In genomic region chr7:32942783-32943653, GRCh38 we compare ENCODE assay signal across 8 cellular contexts. TPM values are rescaled to one million over a fixed set of nuclear protein-coding genes. Genes with fewer than 3 reads are reported as not detected.
A peak's percentile ranks its signal among the peaks of the same experiment; 100 is the strongest.
DNase-seq lines count a peak whose midpoint lies in the region; ATAC-seq and TF ChIP-seq lines count a peak whose summit lies in the region.

No MANE protein-coding gene starts in this region.

- peaks cover 8% of the 10 kb centered on the region for H3K9me3 Mint-ChIP-seq in activated CD4-positive, alpha-beta memory T cell treated with anti-CD3 and anti-CD28 coated beads for 36 hours

- intact Hi-C loops in activated CD4-positive, alpha-beta memory T cell treated with anti-CD3 and anti-CD28 coated beads for 36 hours (cut with micrococcal nuclease), result loop anchor here (1.0 to 5.0 kb wide), 7 partner anchors 38 to 446 kb away; partner anchors contain the start of genes AVL9 and RP9

- peaks cover 0 to 10% (median 0%) of the 10 kb centered on the region in 11 experiments; a peak in 3 of 22 replicates for H4K20me1 ChIP-seq in BLaER1 treated with 17β-estradiol and CSF1 and Interleukin-3, amounts not matched to agents 10 nM and 100 nM

- H3K9ac ChIP-seq in BLaER1 treated with 17β-estradiol and CSF1 and Interleukin-3, amounts not matched to agents 10 nM and 100 nM, result peak overlapping the region; percentile 72 to 89 (median 83)

- CTCF ChIA-PET in activated CD4-positive, alpha-beta memory T cell treated with anti-CD3 and anti-CD28 coated beads for 36 hours (lab: Charles Lee), result interaction anchor here (0.5 to 5.3 kb wide), 20 partner anchors 14 to 178 kb away, joined by 3 to 92 read pairs (median 4); partner anchors contain the start of genes FKBP9, KBTBD2 and RP9

- peaks cover 0 to 2% (median 0%) of the 10 kb centered on the region in 11 experiments; a peak in 1 of 22 replicates for H3K36me3 ChIP-seq in BLaER1 treated with 17β-estradiol and CSF1 and Interleukin-3, amounts not matched to agents 10 nM and 100 nM
- H3K36me3 ChIP-seq in ectodermal cell (ENCODE audit: control insufficient read depth, insufficient read depth, low read length), result no peaks in the 10 kb centered on the region
- H3K36me3 ChIP-seq in lung (ENCODE audit: control insufficient read depth in 2 of 2, insufficient read depth in 2 of 2, low read length in 2 of 2), result no peaks in the 10 kb centered on the region

- H3K27me3 ChIP-seq in BLaER1 treated with 17β-estradiol and CSF1 and Interleukin-3, amounts not matched to agents 10 nM and 100 nM, result peaks cover 0 to 30% (median 18%) of the 10 kb centered on the region in 11 experiments; a peak in 18 of 22 replicates
- H3K27me3 ChIP-seq in ectodermal cell (ENCODE audit: control insufficient read depth, insufficient read depth, low read length, poor library complexity, severe bottlenecking) (peaks cover 72% of the 10 kb centered on the region), lung (ENCODE audit: control insufficient read depth, insufficient read depth) (no peaks in the 10 kb centered on the region)

- H3K4me1 Mint-ChIP-seq in activated CD4-positive, alpha-beta memory T cell treated with anti-CD3 and anti-CD28 coated beads for 36 hours (ENCODE audit: low read depth), result peaks cover 10% of the 10 kb centered on the region

- POLR2A ChIA-PET in activated CD4-positive, alpha-beta memory T cell treated with anti-CD3 and anti-CD28 coated beads for 36 hours (lab: Charles Lee), result interaction anchor here (0.6 kb wide), 1 partner anchor 52 kb away, joined by 3 read pairs; no protein-coding TSS in a partner anchor

- H3K4me3 ChIP-seq in BLaER1 treated with 17β-estradiol and CSF1 and Interleukin-3, amounts not matched to agents 10 nM and 100 nM, result peak overlapping the region; percentile 63 to 75 (median 69)
- H3K4me3 ChIP-seq in ectodermal cell (ENCODE audit: insufficient read depth, low read depth, low read length) (peak overlapping the region; percentile 61), lung (peak overlapping the region; percentile 64)

- H3K27ac Mint-ChIP-seq in activated CD4-positive, alpha-beta memory T cell treated with anti-CD3 and anti-CD28 coated beads for 36 hours, result no peak overlapping the region

- H3K27me3 Mint-ChIP-seq in activated CD4-positive, alpha-beta memory T cell treated with anti-CD3 and anti-CD28 coated beads for 36 hours, result peaks cover 3% of the 10 kb centered on the region

- DNase-seq in NCI-H69 (lab: John Stamatoyannopoulos, UW), result peak; percentile 90
- DNase-seq in activated CD4-positive, alpha-beta memory T cell treated with anti-CD3 and anti-CD28 coated beads for 36 hours, result peak; percentile 82
- peak; percentile 75 for DNase-seq in lung (ENCODE audit: low spot score)
- DNase-seq in stimulated activated CD4-positive, alpha-beta T cell treated with anti-CD3 and anti-CD28 coated beads, TNF-alpha, amount 100 ng/mL, for 24 hours (ENCODE audit: low read depth in 3 of 3), result peak; percentile 25 to 67 (median 47)

- peaks cover 4% of the 10 kb centered on the region for H3K36me3 Mint-ChIP-seq in activated CD4-positive, alpha-beta memory T cell treated with anti-CD3 and anti-CD28 coated beads for 36 hours

- H3K4me1 ChIP-seq in BLaER1 treated with 17β-estradiol and CSF1 and Interleukin-3, amounts not matched to agents 10 nM and 100 nM, result peaks cover 11 to 38% (median 12%) of the 10 kb centered on the region in 10 experiments; a peak in 16 of 20 replicates
- H3K4me1 ChIP-seq in ectodermal cell (ENCODE audit: control insufficient read depth, insufficient read depth, low read length) (peaks cover 11% of the 10 kb centered on the region), lung (ENCODE audit: control insufficient read depth in 2 of 2, insufficient read depth in 2 of 2, low read length in 2 of 2) (peaks cover 1 to 11% of the 10 kb centered on the region in 2 donors)

- H3K4me2 ChIP-seq in BLaER1 treated with 17β-estradiol and CSF1 and Interleukin-3, amounts not matched to agents 10 nM and 100 nM, result peak overlapping the region; percentile 84 to 97 (median 94)

- H3K9me3 ChIP-seq in BLaER1 treated with 17β-estradiol and CSF1 and Interleukin-3, amounts not matched to agents 10 nM and 100 nM (replicated peaks in 1 of 11), result peaks cover 22 to 44% (median 31%) of the 10 kb centered on the region in 11 experiments
- H3K9me3 ChIP-seq in ectodermal cell (ENCODE audit: control insufficient read depth, low read length), result no peaks in the 10 kb centered on the region
- no peaks in the 10 kb centered on the region for H3K9me3 ChIP-seq in lung (ENCODE audit: control insufficient read depth in 2 of 2, insufficient read depth in 1 of 2, low read length in 1 of 2)

- H3K4me3 Mint-ChIP-seq in activated CD4-positive, alpha-beta memory T cell treated with anti-CD3 and anti-CD28 coated beads for 36 hours, result peak overlapping the region; percentile 72

- WGBS in ectodermal cell, 2 experiments, result 1% methylated on average over 70 of the region's 70 CpGs
- WGBS in lung, 2 donors, result 0 to 1% methylated on average over 46 to 70 of the region's 70 CpGs

- ATAC-seq in GM19035 (IDR thresholded peaks at IDR 0.05; ENCODE audit: unreplicated experiment) (peak; percentile 81), HG03342 (IDR thresholded peaks at IDR 0.05; ENCODE audit: unreplicated experiment) (peak; percentile 74), lung (ENCODE audit: insufficient read depth, low FRiP score) (peak; percentile 94)

- peak; percentile 51 for TF ChIP-seq CTCF in lung (IDR thresholded peaks at IDR 0.05; ENCODE audit: control extremely low read depth, extremely low read depth)

- peak overlapping the region; percentile 69 to 86 (median 79) for H3K27ac ChIP-seq in BLaER1 treated with 17β-estradiol and CSF1 and Interleukin-3, amounts not matched to agents 10 nM and 100 nM
- no peak overlapping the region for H3K27ac ChIP-seq in ectodermal cell (ENCODE audit: insufficient read depth, low read depth, low read length, poor library complexity, severe bottlenecking)
- H3K27ac ChIP-seq in lung (ENCODE audit: low read depth in 1 of 2, low read length in 1 of 2), result peak overlapping the region; percentile 96

RNA-seq across cellular contexts. Expression of gene FKBP9, which starts 14.2 kb away (rescaled TPM):
- total RNA-seq in activated CD4-positive, alpha-beta memory T cell treated with anti-CD3 and anti-CD28 coated beads for 36 hours, result under 1 TPM; 0.78 to 0.94 TPM
- polyA plus RNA-seq in ectodermal cell (2013, experiment 1 of 4), result 27.9 TPM
- 25.2 TPM for polyA plus RNA-seq in ectodermal cell (2013, experiment 2 of 4)
- polyA plus RNA-seq in ectodermal cell (2013, experiment 3 of 4), result 20.4 TPM
- polyA plus RNA-seq in ectodermal cell (2013, experiment 4 of 4), result 22.3 TPM
- total RNA-seq in lung, result 100 to 1,000 TPM; 117 to 118 TPM
- 10 to 100 TPM; 24.2 to 31.0 TPM for polyA plus RNA-seq in lung

RNA-seq across cellular contexts. Expression of gene KBTBD2, which starts 51.5 kb away (rescaled TPM):
- total RNA-seq in activated CD4-positive, alpha-beta memory T cell treated with anti-CD3 and anti-CD28 coated beads for 36 hours, result 10 to 100 TPM; 25.0 to 27.6 TPM
- polyA plus RNA-seq in ectodermal cell (2013, experiment 1 of 4), result 24.2 TPM
- 26.6 TPM for polyA plus RNA-seq in ectodermal cell (2013, experiment 2 of 4)
- polyA plus RNA-seq in ectodermal cell (2013, experiment 3 of 4), result 23.4 TPM
- polyA plus RNA-seq in ectodermal cell (2013, experiment 4 of 4), result 23.5 TPM
- 10 to 100 TPM; 24.5 to 80.5 TPM for total RNA-seq in lung
- polyA plus RNA-seq in lung, result 10 to 100 TPM; 15.0 to 26.7 TPM

Comparison
In these comparisons a context has a peak if more than half of its experiments do, and no peak if none do; other contexts are left out.
1. RNA of gene FKBP9, which starts 14.2 kb away (total RNA-seq): 117 to 118 TPM in lung; 0.78 to 0.94 TPM in activated CD4-positive, alpha-beta memory T cell treated with anti-CD3 and anti-CD28 coated beads for 36 hours; every median in the first group is over 10 times any median in the second.
2. Peak in every context shown above with its lines, with median percentiles within 50 percentile points of each other: H3K4me3 ChIP-seq, ATAC-seq and DNase-seq.